ENCODE assay signal across 10 cellular contexts in the genomic region with DNA sequence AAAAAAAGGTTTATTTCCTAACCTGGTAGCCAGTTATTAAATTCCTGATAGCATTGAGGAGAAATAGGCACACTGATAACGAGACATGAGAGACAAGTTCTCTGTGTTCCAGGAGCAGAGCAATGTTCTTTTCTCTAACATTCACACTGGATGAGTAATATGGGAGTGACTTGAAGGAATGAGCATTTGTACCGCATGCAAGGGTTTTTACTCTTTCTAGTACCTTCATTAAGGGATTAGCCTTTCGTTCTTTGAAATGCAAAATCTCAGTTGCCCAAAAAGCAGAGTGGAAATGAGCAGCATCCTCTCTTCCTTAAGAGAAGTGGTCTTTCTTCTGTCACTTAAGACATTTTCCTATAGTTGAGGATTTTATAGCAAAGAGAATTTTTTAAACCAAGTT. TPM values are rescaled to one million over a fixed set of nuclear protein-coding genes. Genes with fewer than 3 reads are reported as not detected.
DNase-seq lines count a peak whose midpoint lies in the region; ATAC-seq, FAIRE-seq and TF ChIP-seq lines count a peak whose summit lies in the region.
"Had no signal": no experiment of that assay in that cellular context is flagged by ENCODE, and none has a peak within 500 bp of the region (broad histone marks: within the 10 kb centered on the region; RNA-seq: fewer than 3 reads in every experiment).

No MANE protein-coding gene starts in this region.

- peaks cover 7 to 63% (median 45%) of the 10 kb centered on the region in 12 donors for H3K4me1 ChIP-seq in heart left ventricle

- H3K9me3 ChIP-seq in heart left ventricle, result no peaks in the 10 kb centered on the region
- H3K9me3 ChIP-seq: neutrophil had no signal

- WGBS in heart left ventricle, 4 donors, result 32 to 56% (median 41%) methylated on average over 3 of the region's 3 CpGs

- no peak for TF ChIP-seq CTCF in heart left ventricle (IDR thresholded peaks at IDR 0.05)
- no peak for TF ChIP-seq CTCF in cardiac fibroblast (IDR thresholded peaks at IDR 0.05; ENCODE audit: low read depth, low read length)

- peak in 3 of 4 donors; percentile 57 to 72 (median 68) for ATAC-seq in heart left ventricle

- no peak overlapping the region for H3K4me3 ChIP-seq in heart left ventricle
- H3K4me3 ChIP-seq in cardiac fibroblast (replicated peaks in 1 of 2; ENCODE audit: low read depth in 2 of 2, low read length in 2 of 2), result peak overlapping the region in 1 of 2 donors; percentile 11

- FAIRE-seq in urothelium cell line (lab: Jason Lieb, UNC), result peak; percentile 52

- no peaks in the 10 kb centered on the region for H3K36me3 ChIP-seq in heart left ventricle
- H3K36me3 ChIP-seq: neutrophil had no signal

- intact Hi-C loops in heart left ventricle (cut with DNase I) (loop anchor here in 8 of 10 donors (2.0 to 10.0 kb wide), 8 partner anchors 55 to 218 kb away; a partner anchor contains a TSS), cardiac septum (cut with DNase I) (loop anchor here (2.0 to 5.0 kb wide), 4 partner anchors 53 to 218 kb away; no protein-coding TSS in a partner anchor)

- DNase-seq in heart left ventricle, result no peak
- no peak for DNase-seq in cardiac septum (ENCODE audit: low spot score)
- DNase-seq in cardiac fibroblast (ENCODE audit: low read depth in 2 of 2), result peak; percentile 74 to 88
- peak; percentile 52 for DNase-seq in iPS-NIHi11 (ENCODE audit: low spot score)
- peak; percentile 42 for DNase-seq in urothelium cell line (ENCODE audit: low spot score)
- DNase-seq in activated naive CD4-positive, alpha-beta T cell treated with Interleukin-2 at 50 U/mL for 16 hours, result no peak
- no peak for DNase-seq in activated CD8-positive, alpha-beta memory T cell treated with anti-CD3 and anti-CD28 coated beads for 24 hours
- DNase-seq in DMS153 treated with DMSO at 0.1 percent for 48 hours (lab: John Stamatoyannopoulos, UW; ENCODE audit: unreplicated experiment), result no peak
- DNase-seq: NCI-H187 treated with DMSO at 0.1 percent for 48 hours had no signal

- H3K27me3 ChIP-seq in heart left ventricle, result no peaks in the 10 kb centered on the region
- H3K27me3 ChIP-seq: neutrophil had no signal

- TF ChIP-seq POLR2A in heart left ventricle (IDR thresholded peaks at IDR 0.05), result no peak

- H3K27ac ChIP-seq in heart left ventricle, result peak overlapping the region; percentile 6 to 65 (median 54)
- H3K27ac ChIP-seq: neutrophil had no signal

RNA-seq across cellular contexts. Expression of a gene that starts 54.7 kb away (rescaled TPM):
- 10 to 100 TPM in 8 of 9 donors, 1 to 10 TPM in 1; 7.1 to 36.8 (median 28.5) TPM for total RNA-seq in heart left ventricle
- polyA plus RNA-seq in heart left ventricle, result 1 to 10 TPM; 4.5 to 5.1 TPM
- 19.4 TPM for total RNA-seq in cardiac septum

Comparison
In these comparisons a context has a peak if more than half of its experiments do, and no peak if none do; other contexts are left out.
1. DNase-seq: peak in cardiac fibroblast (2 of 2), iPS-NIHi11 (single experiment) and urothelium cell line (single experiment); none in heart left ventricle (0 of 5), cardiac septum (single experiment), activated naive CD4-positive, alpha-beta T cell treated with Interleukin-2 at 50 U/mL for 16 hours (single experiment), activated CD8-positive, alpha-beta memory T cell treated with anti-CD3 and anti-CD28 coated beads for 24 hours (single experiment) and DMS153 treated with DMSO at 0.1 percent for 48 hours (single experiment).